19 cellular contexts compared by ENCODE assay signal in the genomic region with DNA sequence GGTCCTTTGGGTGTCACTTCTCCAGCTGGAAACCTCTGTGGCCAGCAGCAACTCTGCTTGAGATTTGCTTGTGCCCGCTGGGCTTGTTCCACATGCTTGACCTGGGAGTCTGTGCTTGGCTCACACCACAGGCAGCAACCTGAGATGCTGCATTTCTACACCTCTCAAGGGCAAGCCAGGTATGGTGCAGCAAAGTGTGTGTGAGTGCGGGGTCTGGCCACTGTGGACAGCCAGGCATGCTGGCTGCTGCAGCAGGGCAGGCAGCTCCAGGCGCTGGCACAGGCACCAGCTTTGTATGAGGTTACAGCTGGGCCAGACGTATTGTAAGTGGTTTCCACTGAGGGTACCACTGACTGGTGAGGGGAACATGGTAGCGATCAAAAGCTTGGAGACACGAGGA.
"Had no signal": no experiment of that assay in that cellular context is flagged by ENCODE, and none has a peak within 500 bp of the region (broad histone marks: within the 10 kb centered on the region; RNA-seq: fewer than 3 reads in every experiment).

No MANE protein-coding gene starts in this region.

- H3K9me3 ChIP-seq: SK-N-SH had no signal

- H3K27ac ChIP-seq: KMS-11 had no signal

- H3K4me2 ChIP-seq: KMS-11, SK-N-SH had no signal

- DNase-seq: Kasumi-1, MM.1S, NCI-H1092 treated with DMSO at 0.1 percent for 48 hours, NCI-H1436, NCI-H187, NCI-H2029, NCI-H2081 treated with DMSO at 0.1 percent for 48 hours, NCI-H2171, NCI-H226, NCI-H446, NCI-H510A, NCI-H524 treated with DMSO at 0.1 percent for 48 hours, NCI-H69, NCI-H774, RPMI8226, SHP77, SK-N-SH, SW 1271 had no signal

- H3K9ac ChIP-seq: KMS-11, SK-N-SH had no signal
